In genomic region chr7:4742852-4743251, GRCh38 we compare ENCODE assay signal across 14 cellular contexts. TPM values are rescaled to one million over a fixed set of nuclear protein-coding genes. Genes with fewer than 3 reads are reported as not detected.
DNase-seq lines count a peak whose midpoint lies in the region; ATAC-seq and TF ChIP-seq lines count a peak whose summit lies in the region.
"Had no signal": no experiment of that assay in that cellular context is flagged by ENCODE, and none has a peak within 500 bp of the region (broad histone marks: within the 10 kb centered on the region; RNA-seq: fewer than 3 reads in every experiment).

No MANE protein-coding gene starts in this region.

- H3K27me3 ChIP-seq in CD4-positive, CD25-positive, alpha-beta regulatory T cell (ENCODE audit: control insufficient read depth, insufficient read depth, low read length), result no peaks in the 10 kb centered on the region

- peak overlapping the region; percentile 52 to 91 (median 64) for H3K27ac Mint-ChIP-seq in CD4-positive, CD25-positive, alpha-beta regulatory T cell
- peak overlapping the region in 2 of 3 donors; percentile 77 to 87 for H3K27ac Mint-ChIP-seq in IgD-negative memory B cell
- peak overlapping the region; percentile 95 for H3K27ac Mint-ChIP-seq in dendritic cell treated with granulocyte-macrophage colony-stimulating factor and Interleukin-4, amounts not matched to agents 40 ng/mL and 50 ng/mL, for 4 days
- H3K27ac Mint-ChIP-seq in osteocyte (ENCODE audit: unreplicated experiment), result peak overlapping the region; percentile 98

- no peak for ATAC-seq in CD4-positive, CD25-positive, alpha-beta regulatory T cell (ENCODE audit: low read depth in 2 of 2)
- ATAC-seq in HG02798 (IDR thresholded peaks at IDR 0.05; ENCODE audit: poor library complexity, unreplicated experiment), result no peak
- ATAC-seq: activated CD8-positive, alpha-beta T cell treated with anti-CD3 and anti-CD28 coated beads for 36 hours had no signal

- H3K36me3 Mint-ChIP-seq in CD4-positive, CD25-positive, alpha-beta regulatory T cell, result peaks cover 10% of the 10 kb centered on the region
- H3K36me3 Mint-ChIP-seq in IgD-negative memory B cell, result peaks cover 2% of the 10 kb centered on the region
- peaks cover 52% of the 10 kb centered on the region for H3K36me3 Mint-ChIP-seq in dendritic cell treated with granulocyte-macrophage colony-stimulating factor and Interleukin-4, amounts not matched to agents 40 ng/mL and 50 ng/mL, for 4 days (ENCODE audit: low read depth)
- H3K36me3 Mint-ChIP-seq in osteocyte (ENCODE audit: unreplicated experiment), result peaks cover 17% of the 10 kb centered on the region

- peaks cover 21% of the 10 kb centered on the region for H3K36me3 ChIP-seq in CD4-positive, CD25-positive, alpha-beta regulatory T cell (ENCODE audit: control insufficient read depth, insufficient read depth, low read length)

- peak overlapping the region in 1 of 4 donors; percentile 89 for H3K4me3 Mint-ChIP-seq in CD4-positive, CD25-positive, alpha-beta regulatory T cell
- H3K4me3 Mint-ChIP-seq in IgD-negative memory B cell (no peak overlapping the region), osteocyte (ENCODE audit: unreplicated experiment) (no peak overlapping the region)
- no peak overlapping the region for H3K4me3 Mint-ChIP-seq in dendritic cell treated with granulocyte-macrophage colony-stimulating factor and Interleukin-4, amounts not matched to agents 40 ng/mL and 50 ng/mL, for 4 days
- H3K4me3 Mint-ChIP-seq: activated CD8-positive, alpha-beta T cell treated with anti-CD3 and anti-CD28 coated beads for 36 hours; activated naive CD8-positive, alpha-beta T cell treated with anti-CD3 and anti-CD28 coated beads, Interleukin-2, amount 10 ng/mL, durations not matched to agents 7 days and 5 days; endodermal cell had no signal

- peaks cover 0 to 2% (median 0%) of the 10 kb centered on the region in 7 donors for H3K9me3 Mint-ChIP-seq in CD4-positive, CD25-positive, alpha-beta regulatory T cell
- no peaks in the 10 kb centered on the region for H3K9me3 Mint-ChIP-seq in IgD-negative memory B cell
- no peaks in the 10 kb centered on the region for H3K9me3 Mint-ChIP-seq in dendritic cell treated with granulocyte-macrophage colony-stimulating factor and Interleukin-4, amounts not matched to agents 40 ng/mL and 50 ng/mL, for 4 days
- no peaks in the 10 kb centered on the region for H3K9me3 Mint-ChIP-seq in osteocyte (ENCODE audit: unreplicated experiment)
- H3K9me3 Mint-ChIP-seq: activated CD8-positive, alpha-beta T cell treated with anti-CD3 and anti-CD28 coated beads for 36 hours; activated naive CD8-positive, alpha-beta T cell treated with anti-CD3 and anti-CD28 coated beads, Interleukin-2, amount 10 ng/mL, durations not matched to agents 7 days and 5 days; endodermal cell had no signal

- H3K4me1 ChIP-seq in CD4-positive, CD25-positive, alpha-beta regulatory T cell (ENCODE audit: control insufficient read depth, insufficient read depth, low read length, poor library complexity, severe bottlenecking), result peaks cover 55% of the 10 kb centered on the region

- TF ChIP-seq CTCF in osteocyte (IDR thresholded peaks at IDR 0.05), result no peak

- no peak overlapping the region for H3K27ac ChIP-seq in CD4-positive, CD25-positive, alpha-beta regulatory T cell (ENCODE audit: insufficient read depth, low read length, poor library complexity, severe bottlenecking)

- no peaks in the 10 kb centered on the region for H3K9me3 ChIP-seq in CD4-positive, CD25-positive, alpha-beta regulatory T cell (ENCODE audit: control insufficient read depth in 2 of 2, low read length in 2 of 2)
- H3K9me3 ChIP-seq: SK-N-SH had no signal

- no peaks in the 10 kb centered on the region for H3K27me3 Mint-ChIP-seq in CD4-positive, CD25-positive, alpha-beta regulatory T cell
- H3K27me3 Mint-ChIP-seq in IgD-negative memory B cell (no peaks in the 10 kb centered on the region), osteocyte (ENCODE audit: unreplicated experiment) (no peaks in the 10 kb centered on the region)
- no peaks in the 10 kb centered on the region for H3K27me3 Mint-ChIP-seq in dendritic cell treated with granulocyte-macrophage colony-stimulating factor and Interleukin-4, amounts not matched to agents 40 ng/mL and 50 ng/mL, for 4 days
- H3K27me3 Mint-ChIP-seq: activated CD8-positive, alpha-beta T cell treated with anti-CD3 and anti-CD28 coated beads for 36 hours; activated naive CD8-positive, alpha-beta T cell treated with anti-CD3 and anti-CD28 coated beads, Interleukin-2, amount 10 ng/mL, durations not matched to agents 7 days and 5 days had no signal

- H3K4me3 ChIP-seq in CD4-positive, CD25-positive, alpha-beta regulatory T cell (ENCODE audit: low read depth, low read length), result no peak overlapping the region

- peaks cover 30 to 84% (median 54%) of the 10 kb centered on the region in 4 donors for H3K4me1 Mint-ChIP-seq in CD4-positive, CD25-positive, alpha-beta regulatory T cell
- H3K4me1 Mint-ChIP-seq in IgD-negative memory B cell (peaks cover 33 to 40% (median 33%) of the 10 kb centered on the region in 3 donors), osteocyte (ENCODE audit: unreplicated experiment) (peaks cover 66% of the 10 kb centered on the region)
- H3K4me1 Mint-ChIP-seq in dendritic cell treated with granulocyte-macrophage colony-stimulating factor and Interleukin-4, amounts not matched to agents 40 ng/mL and 50 ng/mL, for 4 days (ENCODE audit: low read depth), result peaks cover 61% of the 10 kb centered on the region

- intact Hi-C loops in dendritic cell treated with granulocyte-macrophage colony-stimulating factor and Interleukin-4, amounts not matched to agents 40 ng/mL and 50 ng/mL, for 4 days (cut with micrococcal nuclease), result no loop called here

- no peak for DNase-seq in CD4-positive, CD25-positive, alpha-beta regulatory T cell
- no peak for DNase-seq in osteocyte (ENCODE audit: extremely low spot score, unreplicated experiment)
- no peak for DNase-seq in stimulated activated CD4-positive, alpha-beta T cell treated with anti-CD3 and anti-CD28 coated beads, Interleukin-2, amount 100 ng/mL, for 24 hours
- no peak for DNase-seq in stimulated activated CD4-positive, alpha-beta T cell treated with anti-CD3 and anti-CD28 coated beads, Interleukin-4, amount 100 ng/mL, for 24 hours
- DNase-seq in stimulated activated CD4-positive, alpha-beta T cell treated with anti-CD3 and anti-CD28 coated beads, Interleukin-4, amount 100 ng/mL, for 4 hours, result no peak
- DNase-seq: activated CD8-positive, alpha-beta T cell treated with anti-CD3 and anti-CD28 coated beads for 36 hours; activated naive CD8-positive, alpha-beta T cell treated with anti-CD3 and anti-CD28 coated beads, Interleukin-2, amount 10 ng/mL, durations not matched to agents 7 days and 5 days; COR-L47; endodermal cell; NCI-H1436; SK-N-SH had no signal

RNA-seq across cellular contexts. Expression of gene AP5Z1, which starts 32.6 kb away (rescaled TPM):
- total RNA-seq in CD4-positive, CD25-positive, alpha-beta regulatory T cell, result 130 TPM
- polyA plus RNA-seq in CD4-positive, CD25-positive, alpha-beta regulatory T cell, result 10 to 100 TPM; 36.3 to 51.9 (median 44.7) TPM
- polyA plus RNA-seq in IgD-negative memory B cell, result 37.7 TPM
- total RNA-seq in osteocyte, result 50.2 and 55.0 TPM in 2 replicates
